ENCODE assay signal across 8 cellular contexts in genomic region chr7:149773446-149774236, GRCh38. TPM values are rescaled to one million over a fixed set of nuclear protein-coding genes. Genes with fewer than 3 reads are reported as not detected.
DNase-seq lines count a peak whose midpoint lies in the region; ATAC-seq, FAIRE-seq and TF ChIP-seq lines count a peak whose summit lies in the region.

ZNF467 (minus strand) TSS chr7:149773588; CDS start chr7:149771032, 2,556 bp downstream.

- H2AK5ac ChIP-seq in H1 (ENCODE audit: low read depth, low read length) = no peak within 1 kb of the TSS

- H3K23me2 ChIP-seq in H1 (ENCODE audit: low read depth, low read length) = peaks cover 14% of the 10 kb centered on the region; the same call in 1 of the 2 replicates

- H3K4me1 ChIP-seq in H1 (replicated peaks in 1 of 4; ENCODE audit: control insufficient read depth in 3 of 4, insufficient read depth in 4 of 4, low read length in 3 of 4) (peaks cover 0 to 9% (median 7%) of the 10 kb centered on the region in 4 experiments; a peak in 6 of 7 replicates), stomach smooth muscle (ENCODE audit: control insufficient read depth, insufficient read depth, low read length) (peaks cover 7% of the 10 kb centered on the region)

- no peak for TF ChIP-seq POLR2A in H1 (IDR thresholded peaks at IDR 0.05; ENCODE audit: control extremely low read depth in 1 of 2, low read depth in 2 of 2, low read length in 2 of 2)

- TF ChIP-seq CTCF in BJ (IDR thresholded peaks at IDR 0.05; ENCODE audit: insufficient read depth, low read depth, low read length) (no peak), H1 (IDR thresholded peaks at IDR 0.05; ENCODE audit: control extremely low read depth in 1 of 3, insufficient read depth in 1 of 3, low read depth in 1 of 3, low read length in 3 of 3) (no peak)

- peak within 1 kb of the TSS; percentile 71 for H4K8ac ChIP-seq in H1 (ENCODE audit: extremely low read depth, insufficient read depth, low read length)

- no peak within 1 kb of the TSS for H4K91ac ChIP-seq in H1 (replicated peaks; ENCODE audit: insufficient read length, low read length)

- H3K27ac ChIP-seq in H1 (ENCODE audit: low read depth, low read length) (no peak within 1 kb of the TSS), stomach smooth muscle (ENCODE audit: low read length) (peak within 1 kb of the TSS; percentile 53)

- 5% methylated on average over 10 of the region's 57 CpGs; no CpG with 5 or more reads in 1 of the 2 experiments for WGBS in H1 (ENCODE audit: extremely low coverage in 1 of 2, insufficient coverage in 1 of 2, insufficient read length in 1 of 2, insufficient replicate concordance in 2 of 2, low coverage in 1 of 2, low lambda C conversion rate in 2 of 2, missing lambda C conversion rate in 1 of 2), 2 experiments

- peak within 1 kb of the TSS; percentile 91 for H3K4ac ChIP-seq in H1 (replicated peaks; ENCODE audit: insufficient read length, low read depth, low read length)

- peak within 1 kb of the TSS; percentile 36 for H3K18ac ChIP-seq in H1 (ENCODE audit: extremely low read depth, low read length)

- no peak within 1 kb of the TSS for H2AFZ ChIP-seq in H1 (ENCODE audit: low read length)

- H3K9ac ChIP-seq in H1 (replicated peaks in 1 of 4; ENCODE audit: extremely low read depth in 1 of 4, low read depth in 3 of 4, low read length in 3 of 4) = no peak within 1 kb of the TSS
- peak within 1 kb of the TSS; percentile 36 to 48 for H3K9ac ChIP-seq in stomach smooth muscle (ENCODE audit: low read length in 2 of 2)

- no peak within 1 kb of the TSS for H2BK120ac ChIP-seq in H1 (replicated peaks; ENCODE audit: low read depth, low read length)

- H3K4me2 ChIP-seq in H1 (ENCODE audit: insufficient read depth in 1 of 2, low read depth in 2 of 2, low read length in 2 of 2) = peak within 1 kb of the TSS; percentile 84 to 86

- H2BK20ac ChIP-seq in H1 (ENCODE audit: low read length) = no peak within 1 kb of the TSS

- H3K27ac Mint-ChIP-seq in activated CD4-positive, alpha-beta T cell treated with anti-CD3 and anti-CD28 coated beads for 36 hours = no peak within 1 kb of the TSS

- CTCF ChIA-PET in BJ (lab: Yijun Ruan, JAX) (interaction anchor here (0.7 to 2.1 kb wide), 2 partner anchors 11 to 34 kb away, joined by 3 to 4 read pairs; no protein-coding TSS in a partner anchor), H1 (lab: Charles Lee; ENCODE audit: partially characterized antibody) (interaction anchor here (0.6 to 12.9 kb wide), 14 partner anchors 8 to 350 kb away, joined by 3 to 115 read pairs (median 5); no protein-coding TSS in a partner anchor)
- CTCF ChIA-PET in activated CD4-positive, alpha-beta T cell treated with anti-CD3 and anti-CD28 coated beads for 36 hours (lab: Charles Lee) = interaction anchor here (0.6 to 1.2 kb wide), 3 partner anchors 11 to 16 kb away, joined by 3 to 4 read pairs (median 3); no protein-coding TSS in a partner anchor

- no peak within 1 kb of the TSS for H3K14ac ChIP-seq in H1 (ENCODE audit: insufficient read length)

- intact Hi-C loops in activated CD4-positive, alpha-beta T cell treated with anti-CD3 and anti-CD28 coated beads for 36 hours (cut with DNase I, micrococcal nuclease) = no loop called here

- no peak within 1 kb of the TSS for H4K5ac ChIP-seq in H1 (ENCODE audit: insufficient read length, low read depth, low read length)

- FAIRE-seq in H1 (lab: Jason Lieb, UNC) = no peak

- H3K56ac ChIP-seq in H1 (replicated peaks; ENCODE audit: insufficient read length, low read depth, low read length) = no peak within 1 kb of the TSS

- DNase-seq in BJ (ENCODE audit: low read depth) = no peak
- DNase-seq in Kasumi-1 (lab: John Stamatoyannopoulos, UW) = peak; percentile 75 to 82
- DNase-seq in activated CD4-positive, alpha-beta T cell treated with anti-CD3 and anti-CD28 coated beads for 36 hours = peak; percentile 59
- no peak for DNase-seq in H1 (ENCODE audit: low read depth in 1 of 2, low spot score in 2 of 2)
- DNase-seq in midbrain (lab: John Stamatoyannopoulos, UW) = peak; percentile 42
- DNase-seq in GM19240 (ENCODE audit: insufficient read length, low spot score) = no peak

- ATAC-seq in activated CD4-positive, alpha-beta T cell treated with anti-CD3 and anti-CD28 coated beads for 36 hours = no peak
- ATAC-seq in GM19324 (IDR thresholded peaks at IDR 0.05; ENCODE audit: low FRiP score, unreplicated experiment) = no peak

- no peaks in the 10 kb centered on the region for H3K9me3 Mint-ChIP-seq in activated CD4-positive, alpha-beta T cell treated with anti-CD3 and anti-CD28 coated beads for 36 hours (ENCODE audit: low read depth)

- POLR2A ChIA-PET in BJ (lab: Charles Lee) = no interaction called here
- POLR2A ChIA-PET in activated CD4-positive, alpha-beta T cell treated with anti-CD3 and anti-CD28 coated beads for 36 hours (lab: Charles Lee) = interaction anchor here (0.5 kb wide), 1 partner anchor 32 kb away, joined by 3 read pairs; no protein-coding TSS in a partner anchor
- POLR2A ChIA-PET in H1 (lab: Charles Lee; ENCODE audit: partially characterized antibody) = interaction anchor here (0.6 to 2.0 kb wide), 11 partner anchors 8 to 60 kb away, joined by 3 to 5 read pairs (median 3); no protein-coding TSS in a partner anchor

- H2BK15ac ChIP-seq in H1 (ENCODE audit: low read length) = 0 out of 2 replicates have a peak within 1 kb of the TSS, but pooled peaks have one; percentile 6

- H3K4me3 ChIP-seq in BJ (ENCODE audit: low read depth, low read length) (peak within 1 kb of the TSS; percentile 55), H1 (ENCODE audit: extremely low read depth in 1 of 4, insufficient read depth in 2 of 4, low read depth in 3 of 4, low read length in 4 of 4) (peak within 1 kb of the TSS; percentile 44 to 93 (median 48)), stomach smooth muscle (ENCODE audit: low read length in 2 of 2) (peak within 1 kb of the TSS; percentile 73 to 76)

- no peak for TF ChIP-seq EP300 in H1 (IDR thresholded peaks at IDR 0.05; ENCODE audit: borderline replicate concordance in 1 of 2, low read depth in 2 of 2, low read length in 2 of 2)

- H2BK5ac ChIP-seq in H1 (ENCODE audit: low read depth, low read length) = no peak within 1 kb of the TSS; the same call in 1 of the 2 replicates

- no peaks in the 10 kb centered on the region for H3K79me1 ChIP-seq in H1 (ENCODE audit: low read depth, low read length)

- H3K4me3 Mint-ChIP-seq in activated CD4-positive, alpha-beta T cell treated with anti-CD3 and anti-CD28 coated beads for 36 hours = peak within 1 kb of the TSS; percentile 59

- H3K9me3 ChIP-seq in H1 (ENCODE audit: insufficient read depth in 2 of 2, low read depth in 1 of 2, low read length in 1 of 2) (no peaks in the 10 kb centered on the region), stomach smooth muscle (ENCODE audit: control insufficient read depth in 2 of 2, low read length in 2 of 2) (no peaks in the 10 kb centered on the region)

- H3K36me3 Mint-ChIP-seq in activated CD4-positive, alpha-beta T cell treated with anti-CD3 and anti-CD28 coated beads for 36 hours (ENCODE audit: low read depth) = no peaks in the 10 kb centered on the region

- peaks cover 2% of the 10 kb centered on the region for H3K4me1 Mint-ChIP-seq in activated CD4-positive, alpha-beta T cell treated with anti-CD3 and anti-CD28 coated beads for 36 hours

- peaks cover 15% of the 10 kb centered on the region for H3K27me3 ChIP-seq in BJ (ENCODE audit: control insufficient read depth, insufficient read depth, low read length)
- H3K27me3 ChIP-seq in H1 (replicated peaks in 1 of 4; ENCODE audit: control insufficient read depth in 3 of 4, extremely low read depth in 1 of 4, insufficient read depth in 3 of 4, low read length in 3 of 4) = peaks cover 23 to 53% (median 50%) of the 10 kb centered on the region in 4 experiments
- no peaks in the 10 kb centered on the region for H3K27me3 ChIP-seq in stomach smooth muscle (ENCODE audit: control insufficient read depth in 1 of 2, insufficient read depth in 2 of 2, low read length in 2 of 2)

- H3K23ac ChIP-seq in H1 (ENCODE audit: insufficient read length) = no peak within 1 kb of the TSS

- TF ChIP-seq RAD21 in H1 (IDR thresholded peaks at IDR 0.05 in 1 of 2, conservative IDR thresholded peaks at IDR 0.05 in 1 of 2; ENCODE audit: low read depth in 2 of 2, low read length in 2 of 2) = no peak

- H4K20me1 ChIP-seq in H1 (replicated peaks in 1 of 2; ENCODE audit: control insufficient read depth in 1 of 2, insufficient read depth in 2 of 2, low read length in 2 of 2) = peaks cover 0 to 5% of the 10 kb centered on the region in 2 experiments

- no peak within 1 kb of the TSS; the same call in 1 of the 2 replicates for H2BK12ac ChIP-seq in H1 (ENCODE audit: low read depth, low read length)

- H3K36me3 ChIP-seq in BJ (ENCODE audit: control insufficient read depth, insufficient read depth, low read length) (no peaks in the 10 kb centered on the region), H1 (ENCODE audit: control insufficient read depth in 2 of 4, insufficient read depth in 4 of 4, low read length in 3 of 4) (no peaks in the 10 kb centered on the region), stomach smooth muscle (ENCODE audit: control insufficient read depth in 2 of 2, insufficient read depth in 2 of 2, low read length in 2 of 2) (peaks cover 5 to 6% of the 10 kb centered on the region in 2 donors)

- H3K79me2 ChIP-seq in H1 (ENCODE audit: control insufficient read depth in 1 of 2, insufficient read depth in 2 of 2, low read length in 2 of 2) = no peaks in the 10 kb centered on the region

- H3K27me3 Mint-ChIP-seq in activated CD4-positive, alpha-beta T cell treated with anti-CD3 and anti-CD28 coated beads for 36 hours = peaks cover 9% of the 10 kb centered on the region

TF ChIP-seq in H1, 55 proteins besides CTCF, POLR2A, EP300 and RAD21 (continues in another document):
- TF ChIP-seq SIRT6 (IDR thresholded peaks at IDR 0.05; ENCODE audit: low read length) (no peak), EZH2 (IDR thresholded peaks at IDR 0.05; ENCODE audit: low read depth, low read length, severe bottlenecking) (peak; percentile 49), TEAD4 (IDR thresholded peaks at IDR 0.05; ENCODE audit: low read depth, low read length) (no peak), JUN (IDR thresholded peaks at IDR 0.05; ENCODE audit: low read depth, low read length) (no peak), TCF12 (IDR thresholded peaks at IDR 0.05; ENCODE audit: low read depth, low read length) (no peak)

RNA-seq across cellular contexts. Expression of gene ZNF467, which starts in this region (rescaled TPM):
- polyA plus RNA-seq in BJ (2011; rRNA removed) (0.92 and 1.6 TPM in 2 replicates), H1 (2011; rRNA removed) (0.51 and 0.89 TPM in 2 replicates)
- polyA minus RNA-seq in BJ (2011; rRNA and poly(A)+ RNA removed) = 0.36 and 0.47 TPM in 2 replicates
- under 1 TPM; 0.23 to 0.25 TPM for total RNA-seq in activated CD4-positive, alpha-beta T cell treated with anti-CD3 and anti-CD28 coated beads for 36 hours
- 0.40 and 0.50 TPM in 2 replicates for total RNA-seq in H1 (2021; fragmentation: NEBNext Ultra II Directional; extraction: Animal tissue kit (Norgen Biotek cat#: 25700))
- polyA plus RNA-seq in H1 (2011; cell fraction: cytosol; rRNA removed) = 0.44 TPM
- polyA plus RNA-seq in H1 (2011; cell fraction: nucleus; rRNA removed) = 1.7 TPM
- 0.36 to 0.89 TPM (median 0.75 TPM) in 4 replicates for polyA plus RNA-seq in H1 (2012, experiment 1 of 2)
- 0.35 TPM for polyA plus RNA-seq in H1 (2012, experiment 2 of 2)
- polyA plus RNA-seq in H1 (2013, experiment 1 of 2) = 0.20 TPM
- polyA plus RNA-seq in H1 (2013, experiment 2 of 2) = 0.13 TPM
- polyA minus RNA-seq in H1 (2011; rRNA and poly(A)+ RNA removed) = 0.05 and 0.13 TPM in 2 replicates
- not detected for polyA minus RNA-seq in H1 (2011; cell fraction: cytosol; rRNA and poly(A)+ RNA removed)
- 0.70 TPM for polyA minus RNA-seq in H1 (2011; cell fraction: nucleus; rRNA and poly(A)+ RNA removed)

Comparison
In these comparisons a context has a peak if more than half of its experiments do, and no peak if none do; other contexts are left out.
1. Peak in DNase-seq in activated CD4-positive, alpha-beta T cell treated with anti-CD3 and anti-CD28 coated beads for 36 hours; RNA of the gene not detected or under 1 TPM.
2. DNase-seq: peak in Kasumi-1 (2 of 2) and midbrain (single experiment); none in BJ (single experiment), H1 (0 of 2) and GM19240 (single experiment).
3. H3K9ac ChIP-seq: peak in stomach smooth muscle (2 of 2); none in H1 (0 of 4).
4. Peak in every context shown above with its lines, with median percentiles within 50 percentile points of each other: H3K4me3 ChIP-seq.